27 cellular contexts compared by ENCODE assay signal in the genomic region with DNA sequence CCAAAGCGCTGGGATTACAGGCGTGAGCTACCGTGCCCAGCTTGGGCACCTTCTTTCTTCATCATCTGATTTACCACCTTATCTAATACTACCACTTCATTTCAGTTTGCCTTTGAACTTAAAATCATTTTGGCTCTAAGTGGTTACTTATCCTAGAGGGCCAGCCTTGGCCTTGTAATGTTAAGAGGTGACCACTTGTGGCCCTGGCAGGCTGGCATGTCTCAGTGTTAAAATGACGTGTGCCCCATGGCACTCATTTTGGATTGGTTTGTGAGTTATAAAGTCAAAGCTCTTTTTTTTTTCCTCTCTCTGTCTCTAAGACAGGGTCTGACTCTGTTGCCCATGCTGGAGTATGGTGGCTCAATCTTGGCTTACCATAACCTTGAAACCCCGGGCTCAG.
"Had no signal": no experiment of that assay in that cellular context is flagged by ENCODE, and none has a peak within 500 bp of the region (broad histone marks: within the 10 kb centered on the region; RNA-seq: fewer than 3 reads in every experiment).

No MANE protein-coding gene starts in this region.

- H3K9me3 ChIP-seq: adrenal gland, body of pancreas had no signal

- H3K4me3 Mint-ChIP-seq: activated CD4-positive, alpha-beta memory T cell treated with anti-CD3 and anti-CD28 coated beads for 36 hours; activated CD4-positive, alpha-beta T cell treated with anti-CD3 and anti-CD28 coated beads for 36 hours; activated CD4-positive, alpha-beta T cell treated with anti-CD3 and anti-CD28 coated beads, Interleukin-2, amount 10 ng/mL, durations not matched to agents 24 days and 14 days; activated CD8-positive, alpha-beta memory T cell treated with anti-CD3 and anti-CD28 coated beads, Interleukin-2, amount 10 ng/mL, durations not matched to agents 7 days and 5 days; activated CD8-positive, alpha-beta T cell treated with anti-CD3 and anti-CD28 coated beads, Interleukin-2, amount 10 ng/mL, durations not matched to agents 7 days and 5 days; activated naive CD4-positive, alpha-beta T cell treated with anti-CD3 and anti-CD28 coated beads for 36 hours; activated naive CD4-positive, alpha-beta T cell treated with anti-CD3 and anti-CD28 coated beads, Interleukin-2, amount 50 U/mL, for 24 hours; activated naive CD8-positive, alpha-beta T cell treated with anti-CD3 and anti-CD28 coated beads for 36 hours; activated naive CD8-positive, alpha-beta T cell treated with anti-CD3 and anti-CD28 coated beads, Interleukin-2, amount 50 U/mL, for 24 hours; activated T-helper 1 cell treated with anti-CD3 and anti-CD28 coated beads, Interleukin-12 subunit alpha, Interleukin-12 subunit beta, Interleukin-2, Interleukin-4 antibody, amounts not matched to agents 30 ng/mL and 10 ng/mL and 1 ng/mL, durations not matched to agents 14 hours and 24 hours and 36 hours had no signal

- H3K4me1 Mint-ChIP-seq: activated CD4-positive, alpha-beta T cell treated with anti-CD3 and anti-CD28 coated beads for 36 hours; activated CD4-positive, alpha-beta T cell treated with anti-CD3 and anti-CD28 coated beads, Interleukin-2, amount 10 ng/mL, durations not matched to agents 24 days and 14 days; activated CD8-positive, alpha-beta memory T cell treated with anti-CD3 and anti-CD28 coated beads, Interleukin-2, amount 10 ng/mL, durations not matched to agents 7 days and 5 days; activated naive CD4-positive, alpha-beta T cell treated with anti-CD3 and anti-CD28 coated beads, Interleukin-2, amount 50 U/mL, for 24 hours; activated naive CD8-positive, alpha-beta T cell treated with anti-CD3 and anti-CD28 coated beads for 36 hours; activated naive CD8-positive, alpha-beta T cell treated with anti-CD3 and anti-CD28 coated beads, Interleukin-2, amount 50 U/mL, for 24 hours had no signal

- ATAC-seq: activated CD4-positive, alpha-beta T cell treated with anti-CD3 and anti-CD28 coated beads for 36 hours; activated CD8-positive, alpha-beta memory T cell treated with anti-CD3 and anti-CD28 coated beads, Interleukin-2, amount 10 ng/mL, durations not matched to agents 7 days and 5 days; activated CD8-positive, alpha-beta T cell treated with anti-CD3 and anti-CD28 coated beads, Interleukin-2, amount 10 ng/mL, durations not matched to agents 7 days and 5 days; activated naive CD8-positive, alpha-beta T cell treated with anti-CD3 and anti-CD28 coated beads, Interleukin-2, amount 50 U/mL, for 24 hours; body of pancreas; esophagus mucosa had no signal

- H3K27me3 ChIP-seq: adrenal gland, body of pancreas had no signal

- H3K27ac ChIP-seq: adrenal gland, body of pancreas had no signal

- H3K4me3 ChIP-seq: adrenal gland, body of pancreas had no signal

- H3K27ac Mint-ChIP-seq: activated CD4-positive, alpha-beta memory T cell treated with anti-CD3 and anti-CD28 coated beads for 36 hours; activated CD4-positive, alpha-beta T cell treated with anti-CD3 and anti-CD28 coated beads for 36 hours; activated CD4-positive, alpha-beta T cell treated with anti-CD3 and anti-CD28 coated beads, Interleukin-2, amount 10 ng/mL, durations not matched to agents 24 days and 14 days; activated CD8-positive, alpha-beta memory T cell treated with anti-CD3 and anti-CD28 coated beads, Interleukin-2, amount 10 ng/mL, durations not matched to agents 7 days and 5 days; activated CD8-positive, alpha-beta T cell treated with anti-CD3 and anti-CD28 coated beads, Interleukin-2, amount 10 ng/mL, durations not matched to agents 7 days and 5 days; activated naive CD4-positive, alpha-beta T cell treated with anti-CD3 and anti-CD28 coated beads for 36 hours; activated naive CD4-positive, alpha-beta T cell treated with anti-CD3 and anti-CD28 coated beads, Interleukin-2, amount 50 U/mL, for 24 hours; activated naive CD8-positive, alpha-beta T cell treated with anti-CD3 and anti-CD28 coated beads for 36 hours; activated naive CD8-positive, alpha-beta T cell treated with anti-CD3 and anti-CD28 coated beads, Interleukin-2, amount 50 U/mL, for 24 hours; activated T-helper 1 cell treated with anti-CD3 and anti-CD28 coated beads, Interleukin-12 subunit alpha, Interleukin-12 subunit beta, Interleukin-2, Interleukin-4 antibody, amounts not matched to agents 30 ng/mL and 10 ng/mL and 1 ng/mL, durations not matched to agents 14 hours and 24 hours and 36 hours; activated T-helper 2 cell treated with anti-CD3 and anti-CD28 coated beads, Interferon-gamma antibody, Interleukin-2, Interleukin-4, amounts not matched to agents 10 μg/mL and 5 μg/mL and 100 μg/mL, durations not matched to agents 14 hours and 24 hours and 36 hours had no signal

- DNase-seq: activated CD4-positive, alpha-beta memory T cell treated with anti-CD3 and anti-CD28 coated beads for 36 hours; activated CD4-positive, alpha-beta T cell treated with anti-CD3 and anti-CD28 coated beads for 36 hours; activated CD4-positive, alpha-beta T cell treated with anti-CD3 and anti-CD28 coated beads, Interleukin-2, amount 10 ng/mL, durations not matched to agents 24 days and 14 days; activated CD4-positive, CD25-positive, alpha-beta regulatory T cell; activated CD4-positive, CD25-positive, alpha-beta regulatory T cell treated with anti-CD3 and anti-CD28 coated beads, Interleukin-2, amount 50 U/mL, for 72 hours; activated CD8-positive, alpha-beta memory T cell treated with anti-CD3 and anti-CD28 coated beads, Interleukin-2, amount 10 ng/mL, durations not matched to agents 7 days and 5 days; activated CD8-positive, alpha-beta memory T cell treated with anti-CD3 and anti-CD28 coated beads, Interleukin-2, amount 50 U/mL, for 4 hours; activated CD8-positive, alpha-beta T cell treated with anti-CD3 and anti-CD28 coated beads, Interleukin-2, amount 10 ng/mL, durations not matched to agents 7 days and 5 days; activated naive CD4-positive, alpha-beta T cell treated with anti-CD3 and anti-CD28 coated beads for 36 hours; activated naive CD8-positive, alpha-beta T cell treated with anti-CD3 and anti-CD28 coated beads for 36 hours; activated naive CD8-positive, alpha-beta T cell treated with anti-CD3 and anti-CD28 coated beads, Interleukin-2, amount 50 U/mL, for 24 hours; activated T-cell treated with anti-CD3 and anti-CD28 coated beads, Interleukin-2, amount 50 U/mL, for 1 hour; activated T-cell treated with anti-CD3 and anti-CD28 coated beads, Interleukin-2, amount 50 U/mL, for 48 hours; adrenal gland; amygdala; aorta; body of pancreas; central memory CD4-positive, alpha-beta T cell; cortex of kidney; dermis blood vessel endothelial cell; effector CD4-positive, alpha-beta T cell; foreskin fibroblast; T-helper 2 cell had no signal

- H3K9me3 Mint-ChIP-seq: activated CD4-positive, alpha-beta memory T cell treated with anti-CD3 and anti-CD28 coated beads for 36 hours; activated CD4-positive, alpha-beta T cell treated with anti-CD3 and anti-CD28 coated beads, Interleukin-2, amount 10 ng/mL, durations not matched to agents 24 days and 14 days; activated naive CD4-positive, alpha-beta T cell treated with anti-CD3 and anti-CD28 coated beads for 36 hours; activated naive CD4-positive, alpha-beta T cell treated with anti-CD3 and anti-CD28 coated beads, Interleukin-2, amount 50 U/mL, for 24 hours; activated naive CD8-positive, alpha-beta T cell treated with anti-CD3 and anti-CD28 coated beads for 36 hours; activated naive CD8-positive, alpha-beta T cell treated with anti-CD3 and anti-CD28 coated beads, Interleukin-2, amount 50 U/mL, for 24 hours; activated T-helper 1 cell treated with anti-CD3 and anti-CD28 coated beads, Interleukin-12 subunit alpha, Interleukin-12 subunit beta, Interleukin-2, Interleukin-4 antibody, amounts not matched to agents 30 ng/mL and 10 ng/mL and 1 ng/mL, durations not matched to agents 14 hours and 24 hours and 36 hours; activated T-helper 2 cell treated with anti-CD3 and anti-CD28 coated beads, Interferon-gamma antibody, Interleukin-2, Interleukin-4, amounts not matched to agents 10 μg/mL and 5 μg/mL and 100 μg/mL, durations not matched to agents 14 hours and 24 hours and 36 hours had no signal

- H3K4me1 ChIP-seq: adrenal gland, body of pancreas had no signal
